In genomic region chr3:48268381-48268935, GRCh38 we compare ENCODE assay signal across 9 cellular contexts. TPM values are rescaled to one million over a fixed set of nuclear protein-coding genes. Genes with fewer than 3 reads are reported as not detected.
A peak's percentile ranks its signal among the peaks of the same experiment; 100 is the strongest.
DNase-seq lines count a peak whose midpoint lies in the region; ATAC-seq and TF ChIP-seq lines count a peak whose summit lies in the region.
"Had no signal": no experiment of that assay in that cellular context is flagged by ENCODE, and none has a peak within 500 bp of the region (broad histone marks: within the 10 kb centered on the region; RNA-seq: fewer than 3 reads in every experiment).

No MANE protein-coding gene starts in this region.

- H3K36me3 ChIP-seq in gastroesophageal sphincter, result peaks cover 0 to 71% of the 10 kb centered on the region in 2 donors

- 71 to 82% methylated on average over 4 to 11 of the region's 13 CpGs for WGBS in gastroesophageal sphincter (ENCODE audit: low coverage in 1 of 2), 2 donors

- TF ChIP-seq CTCF in gastroesophageal sphincter (IDR thresholded peaks at IDR 0.05), result no peak

- peaks cover 0 to 1% (median 0%) of the 10 kb centered on the region in 3 donors for H3K4me1 ChIP-seq in gastroesophageal sphincter

- TF ChIP-seq EP300 in gastroesophageal sphincter (IDR thresholded peaks at IDR 0.05), result no peak

- TF ChIP-seq POLR2A in gastroesophageal sphincter (IDR thresholded peaks at IDR 0.05), result no peak

- DNase-seq in NCI-H2196 (lab: John Stamatoyannopoulos, UW; ENCODE audit: unreplicated experiment) (peak; percentile 20), activated T-cell treated with anti-CD3 and anti-CD28 coated beads for 1 hour (ENCODE audit: low read depth) (peak; percentile 62), left kidney (ENCODE audit: low read depth, low spot score) (peak; percentile 86), NCI-H82 treated with DMSO at 0.1 percent for 48 hours (lab: John Stamatoyannopoulos, UW; ENCODE audit: unreplicated experiment) (no peak), RKO (ENCODE audit: low spot score) (no peak)
- peak; percentile 66 to 92 for DNase-seq in stimulated activated CD8-positive, alpha-beta memory T cell treated with anti-CD3 and anti-CD28 coated beads, Interleukin-15, amount 100 ng/mL, for 4 hours (ENCODE audit: low read depth in 2 of 2)

- H3K27ac ChIP-seq in gastroesophageal sphincter, result no peak overlapping the region

- ATAC-seq in HG02852 (IDR thresholded peaks at IDR 0.05; ENCODE audit: unreplicated experiment) (no peak), gastroesophageal sphincter (no peak)

- no peak overlapping the region for H3K4me3 ChIP-seq in gastroesophageal sphincter

- H3K27me3 ChIP-seq in gastroesophageal sphincter, result no peaks in the 10 kb centered on the region

- no peaks in the 10 kb centered on the region for H3K9me3 ChIP-seq in gastroesophageal sphincter

RNA-seq across cellular contexts. Expression of gene ZNF589, which starts 27.6 kb away (rescaled TPM):
- total RNA-seq in gastroesophageal sphincter, result 10 to 100 TPM in 1 of 4 donors, 1 to 10 TPM in 3; 5.8 to 16.2 (median 8.0) TPM

RNA-seq across cellular contexts. Expression of gene NME6, which starts 32.7 kb away (rescaled TPM):
- total RNA-seq in gastroesophageal sphincter, result 10 to 100 TPM; 19.9 to 32.7 (median 29.5) TPM

RNA-seq across cellular contexts. Expression of gene CAMP, which starts 45.2 kb away (rescaled TPM):
- total RNA-seq in gastroesophageal sphincter, result not detected
- total RNA-seq: glomerular endothelial cell had no signal

Comparison
In these comparisons a context has a peak if more than half of its experiments do, and no peak if none do; other contexts are left out.
1. DNase-seq: peak in NCI-H2196 (single experiment), activated T-cell treated with anti-CD3 and anti-CD28 coated beads for 1 hour (single experiment), left kidney (single experiment) and stimulated activated CD8-positive, alpha-beta memory T cell treated with anti-CD3 and anti-CD28 coated beads, Interleukin-15, amount 100 ng/mL, for 4 hours (2 of 2); none in NCI-H82 treated with DMSO at 0.1 percent for 48 hours (single experiment) and RKO (single experiment).